ENCODE assay signal across 8 cellular contexts in genomic region chr11:134207538-134208239, GRCh38. TPM values are rescaled to one million over a fixed set of nuclear protein-coding genes. Genes with fewer than 3 reads are reported as not detected.
DNase-seq lines count a peak whose midpoint lies in the region; ATAC-seq and TF ChIP-seq lines count a peak whose summit lies in the region.

No MANE protein-coding gene starts in this region.

- intact Hi-C loops in testis (cut with DNase I; ENCODE audit: low total_unique reads) = no loop called here

- H2AK5ac ChIP-seq in mesendoderm (ENCODE audit: low read length) = no peak overlapping the region

- DNase-seq in NCI-H2081 (lab: John Stamatoyannopoulos, UW) (peak; percentile 15 to 45), NCI-H2081 treated with DMSO at 0.1 percent for 48 hours (lab: John Stamatoyannopoulos, UW) (no peak), mesendoderm (peak; percentile 38), testis (peak; percentile 67), NCI-H1694 treated with DMSO at 0.1 percent for 48 hours (lab: John Stamatoyannopoulos, UW) (no peak)
- peak; percentile 50 for DNase-seq in T-helper 2 cell treated with Interferon-gamma antibody and Interleukin-4, amounts not matched to agents 5 μg/mL and 100 μg/mL, for 36 hours (ENCODE audit: low spot score)

- H3K23ac ChIP-seq in mesendoderm (ENCODE audit: low read length) = no peak overlapping the region

- no peaks in the 10 kb centered on the region for H3K4me1 ChIP-seq in mesendoderm (ENCODE audit: control insufficient read depth, low read depth, low read length)
- H3K4me1 ChIP-seq in testis = no peaks in the 10 kb centered on the region

- no peaks in the 10 kb centered on the region for H3K9me3 Mint-ChIP-seq in T-helper 2 cell treated with Interferon-gamma antibody and Interleukin-4, amounts not matched to agents 5 μg/mL and 100 μg/mL, for 36 hours
- no peaks in the 10 kb centered on the region for H3K9me3 Mint-ChIP-seq in brain

- no peak overlapping the region for H3K4ac ChIP-seq in mesendoderm (ENCODE audit: low read depth, low read length)

- H3K27me3 Mint-ChIP-seq in T-helper 2 cell treated with Interferon-gamma antibody and Interleukin-4, amounts not matched to agents 5 μg/mL and 100 μg/mL, for 36 hours (ENCODE audit: low read depth) = no peaks in the 10 kb centered on the region
- no peaks in the 10 kb centered on the region for H3K27me3 Mint-ChIP-seq in brain

- no peak overlapping the region for H3K4me2 ChIP-seq in mesendoderm (ENCODE audit: low read length)

- H3K36me3 ChIP-seq in mesendoderm (ENCODE audit: control insufficient read depth, insufficient read depth, low read length) (peaks cover 3% of the 10 kb centered on the region), testis (ENCODE audit: low read depth, missing control alignments) (no peaks in the 10 kb centered on the region)

- peak overlapping the region; percentile 31 for H3K27ac Mint-ChIP-seq in T-helper 2 cell treated with Interferon-gamma antibody and Interleukin-4, amounts not matched to agents 5 μg/mL and 100 μg/mL, for 36 hours
- no peak overlapping the region for H3K27ac Mint-ChIP-seq in brain

- H3K79me1 ChIP-seq in mesendoderm (ENCODE audit: low read length) = peaks cover 4% of the 10 kb centered on the region

- H4K8ac ChIP-seq in mesendoderm (ENCODE audit: low read depth, low read length) = no peak overlapping the region

- H3K4me3 Mint-ChIP-seq in T-helper 2 cell treated with Interferon-gamma antibody and Interleukin-4, amounts not matched to agents 5 μg/mL and 100 μg/mL, for 36 hours = no peak overlapping the region
- no peak overlapping the region for H3K4me3 Mint-ChIP-seq in brain

- peaks cover 17% of the 10 kb centered on the region for H3K4me1 Mint-ChIP-seq in T-helper 2 cell treated with Interferon-gamma antibody and Interleukin-4, amounts not matched to agents 5 μg/mL and 100 μg/mL, for 36 hours (ENCODE audit: low read depth)
- H3K4me1 Mint-ChIP-seq in brain = no peaks in the 10 kb centered on the region

- no peak overlapping the region for H4K5ac ChIP-seq in mesendoderm (ENCODE audit: low read length)

- no peak overlapping the region for H3K4me3 ChIP-seq in mesendoderm (ENCODE audit: low read length)
- no peak overlapping the region for H3K4me3 ChIP-seq in testis

- ATAC-seq in HG02840 (IDR thresholded peaks at IDR 0.05; ENCODE audit: low FRiP score, unreplicated experiment) = no peak

- no peak overlapping the region for H3K27ac ChIP-seq in mesendoderm (ENCODE audit: low read depth, low read length)
- no peak overlapping the region for H3K27ac ChIP-seq in testis

- no peak overlapping the region for H2BK120ac ChIP-seq in mesendoderm (ENCODE audit: low read depth, low read length)

- H3K36me3 Mint-ChIP-seq in T-helper 2 cell treated with Interferon-gamma antibody and Interleukin-4, amounts not matched to agents 5 μg/mL and 100 μg/mL, for 36 hours (ENCODE audit: low read depth) = peaks cover 74% of the 10 kb centered on the region
- H3K36me3 Mint-ChIP-seq in brain = peaks cover 56% of the 10 kb centered on the region

- no peak overlapping the region for H3K56ac ChIP-seq in mesendoderm (ENCODE audit: low read length)

- TF ChIP-seq CTCF in brain (conservative IDR thresholded peaks at IDR 0.05) = peak; percentile 46 to 76
- TF ChIP-seq CTCF in testis (IDR thresholded peaks at IDR 0.05) = peak; percentile 33 to 72 (median 58)

- no peak overlapping the region for H3K18ac ChIP-seq in mesendoderm (ENCODE audit: low read length)

- no peaks in the 10 kb centered on the region for H3K27me3 ChIP-seq in mesendoderm (ENCODE audit: insufficient read depth, low read length, poor library complexity)
- H3K27me3 ChIP-seq in testis = no peaks in the 10 kb centered on the region

- peaks cover 4% of the 10 kb centered on the region for H3K79me2 ChIP-seq in mesendoderm (ENCODE audit: control insufficient read depth, insufficient read depth, low read length)

- no peaks in the 10 kb centered on the region for H3K9me3 ChIP-seq in testis

- no peak overlapping the region for H3K9ac ChIP-seq in mesendoderm (ENCODE audit: low read length)

- no CpG with 5 or more reads among the region's 16 CpGs for WGBS in mesendoderm (ENCODE audit: extremely low coverage, insufficient coverage, low lambda C conversion rate)
- WGBS in testis, 2 donors = 87 to 88% methylated on average over 16 of the region's 16 CpGs

- H2BK5ac ChIP-seq in mesendoderm (ENCODE audit: low read length) = no peak overlapping the region

- H2BK15ac ChIP-seq in mesendoderm (replicated peaks; ENCODE audit: low read depth) = no peak overlapping the region

- TF ChIP-seq POLR2A in testis (IDR thresholded peaks at IDR 0.05) = no peak

RNA-seq across cellular contexts. Expression of gene NCAPD3, which starts 16.1 kb away (rescaled TPM):
- 44.1 TPM for polyA plus RNA-seq in brain (ENCODE audit: insufficient read depth, low read depth, low replicate concordance)
- 24.9 TPM for polyA plus RNA-seq in mesendoderm (2013, experiment 1 of 2)
- 24.8 TPM for polyA plus RNA-seq in mesendoderm (2013, experiment 2 of 2)
- total RNA-seq in testis = 10 to 100 TPM; 69.3 to 82.9 TPM
- 30.8 TPM for polyA plus RNA-seq in testis (ENCODE audit: insufficient read depth, low read depth, low replicate concordance)

RNA-seq across cellular contexts. Expression of gene VPS26B, which starts 16.8 kb away (rescaled TPM):
- polyA plus RNA-seq in brain (ENCODE audit: insufficient read depth, low read depth, low replicate concordance) (102 TPM), testis (ENCODE audit: insufficient read depth, low read depth, low replicate concordance) (54.2 TPM)
- polyA plus RNA-seq in mesendoderm (2013, experiment 1 of 2) = 15.2 TPM
- polyA plus RNA-seq in mesendoderm (2013, experiment 2 of 2) = 14.9 TPM
- 10 to 100 TPM; 74.0 to 84.1 TPM for total RNA-seq in testis

RNA-seq across cellular contexts. Expression of gene THYN1, which starts 45.5 kb away (rescaled TPM):
- polyA plus RNA-seq in brain (ENCODE audit: insufficient read depth, low read depth, low replicate concordance) (97.6 TPM), testis (ENCODE audit: insufficient read depth, low read depth, low replicate concordance) (94.0 TPM)
- polyA plus RNA-seq in mesendoderm (2013, experiment 1 of 2) = 61.5 TPM
- 64.1 TPM for polyA plus RNA-seq in mesendoderm (2013, experiment 2 of 2)
- 10 to 100 TPM; 85.0 to 86.9 TPM for total RNA-seq in testis

RNA-seq across cellular contexts. Expression of gene ACAD8, which starts 45.7 kb away (rescaled TPM):
- polyA plus RNA-seq in brain (ENCODE audit: insufficient read depth, low read depth, low replicate concordance) = 16.6 TPM
- 13.5 TPM for polyA plus RNA-seq in mesendoderm (2013, experiment 1 of 2)
- 14.4 TPM for polyA plus RNA-seq in mesendoderm (2013, experiment 2 of 2)
- 10 to 100 TPM; 35.1 to 47.9 TPM for total RNA-seq in testis
- 27.4 TPM for polyA plus RNA-seq in testis (ENCODE audit: insufficient read depth, low read depth, low replicate concordance)

Comparison
In these comparisons a context has a peak if more than half of its experiments do, and no peak if none do; other contexts are left out.
1. DNase-seq: peak in NCI-H2081 (2 of 2), T-helper 2 cell treated with Interferon-gamma antibody and Interleukin-4, amounts not matched to agents 5 μg/mL and 100 μg/mL, for 36 hours (single experiment), mesendoderm (single experiment) and testis (single experiment); none in NCI-H2081 treated with DMSO at 0.1 percent for 48 hours (single experiment) and NCI-H1694 treated with DMSO at 0.1 percent for 48 hours (single experiment).